In the genomic region with DNA sequence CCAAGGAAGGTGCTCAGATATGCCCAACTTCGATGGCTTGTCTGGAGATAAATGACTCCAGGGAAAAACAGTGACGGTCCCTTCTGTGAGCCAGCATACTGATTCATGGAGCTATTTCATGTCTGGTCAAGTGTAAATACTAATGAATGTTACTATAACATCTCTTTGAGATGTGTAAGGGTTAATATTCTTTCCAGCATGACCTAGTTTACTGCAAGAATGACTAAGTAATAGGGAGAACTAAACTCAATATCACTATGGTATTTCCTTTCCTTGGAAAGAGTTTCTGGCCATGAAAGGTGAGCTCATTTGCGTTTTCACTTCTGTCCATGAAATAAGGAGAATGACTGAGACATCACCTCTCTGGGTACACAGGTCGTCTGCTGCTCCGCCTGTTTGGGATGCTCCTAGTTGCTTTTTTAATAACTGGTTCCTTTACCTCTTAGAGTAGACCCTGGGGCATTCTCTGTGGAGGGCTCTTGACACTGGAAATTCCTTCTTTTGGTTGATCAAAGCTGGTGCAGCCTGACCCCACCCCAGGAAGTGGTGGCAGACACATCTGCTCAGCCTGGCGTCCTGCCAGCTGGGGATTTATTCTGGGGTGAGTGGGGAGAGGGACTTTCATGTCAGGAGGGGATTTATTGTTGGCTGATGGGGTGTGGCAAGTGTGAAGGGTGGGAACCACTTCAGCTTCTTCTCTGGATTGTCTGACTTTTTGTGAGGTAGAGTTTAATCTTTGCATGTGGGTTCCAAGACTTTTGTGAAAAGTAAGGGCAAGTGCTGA, we compare ENCODE assay signal across 17 cellular contexts.
A peak's percentile ranks its signal among the peaks of the same experiment; 100 is the strongest.
DNase-seq lines count a peak whose midpoint lies in the region; ATAC-seq and TF ChIP-seq lines count a peak whose summit lies in the region.
"Had no signal": no experiment of that assay in that cellular context is flagged by ENCODE, and none has a peak within 500 bp of the region (broad histone marks: within the 10 kb centered on the region; RNA-seq: fewer than 3 reads in every experiment).

No MANE protein-coding gene starts in this region.

- no peaks in the 10 kb centered on the region for H3K9me3 Mint-ChIP-seq in neural crest cell

- peak overlapping the region; percentile 37 for H3K27ac ChIP-seq in SJCRH30

- no peak overlapping the region for H3K4me3 ChIP-seq in SJCRH30
- H3K4me3 ChIP-seq: GM23338 had no signal

- H3K36me3 Mint-ChIP-seq in neural crest cell (ENCODE audit: low read depth): no peaks in the 10 kb centered on the region
- H3K36me3 Mint-ChIP-seq: naive B cell had no signal

- H3K27me3 Mint-ChIP-seq in neural crest cell (ENCODE audit: low read depth): peaks cover 5% of the 10 kb centered on the region
- H3K27me3 Mint-ChIP-seq: brain, naive B cell had no signal

- DNase-seq in NCI-H1417 (lab: John Stamatoyannopoulos, UW) (peak in 2 of 3 experiments; percentile 36 to 66), NCI-H1417 treated with DMSO at 0.1 percent for 48 hours (lab: John Stamatoyannopoulos, UW) (no peak), NCI-H128 (lab: John Stamatoyannopoulos, UW; ENCODE audit: unreplicated experiment) (peak; percentile 36), SJCRH30 (peak; percentile 97), neural crest cell (ENCODE audit: low read depth, low spot score) (no peak), HuH-7.5 (ENCODE audit: low spot score) (no peak), CD1c-positive myeloid dendritic cell (ENCODE audit: extremely low spot score) (no peak)
- DNase-seq: activated CD4-positive, alpha-beta T cell treated with anti-CD3 and anti-CD28 coated beads for 1 hour; activated naive CD4-positive, alpha-beta T cell treated with anti-CD3 and anti-CD28 coated beads, Interleukin-2, amount 50 U/mL, for 16 hours; Caco-2; MM.1S; naive B cell; NCI-H526; T-helper 2 cell had no signal

- H3K27me3 ChIP-seq in SJCRH30: no peaks in the 10 kb centered on the region

- H3K36me3 ChIP-seq in SJCRH30: no peaks in the 10 kb centered on the region

- TF ChIP-seq CTCF in neural crest cell (conservative IDR thresholded peaks at IDR 0.05): no peak

- H3K4me3 Mint-ChIP-seq in neural crest cell: no peak overlapping the region
- H3K4me3 Mint-ChIP-seq: brain, GM23338, naive B cell had no signal

- peaks cover 10% of the 10 kb centered on the region for H3K4me1 Mint-ChIP-seq in neural crest cell
- H3K4me1 Mint-ChIP-seq: GM23338, naive B cell had no signal

- H3K27ac Mint-ChIP-seq in neural crest cell (ENCODE audit: unreplicated experiment): peak overlapping the region; percentile 76
- H3K27ac Mint-ChIP-seq: GM23338, naive B cell had no signal

- peaks cover 12% of the 10 kb centered on the region for H3K9me3 ChIP-seq in SJCRH30 (replicated peaks)
- H3K9me3 ChIP-seq: Caco-2 had no signal

- peaks cover 18% of the 10 kb centered on the region for H3K4me1 ChIP-seq in SJCRH30
- H3K4me1 ChIP-seq: Caco-2 had no signal

- ATAC-seq in GM21786 (IDR thresholded peaks at IDR 0.05; ENCODE audit: unreplicated experiment): no peak
- ATAC-seq: GM23338 had no signal

Comparison
In these comparisons a context has a peak if more than half of its experiments do, and no peak if none do; other contexts are left out.
1. DNase-seq: peak in NCI-H1417 (2 of 3), NCI-H128 (single experiment) and SJCRH30 (2 of 2); none in NCI-H1417 treated with DMSO at 0.1 percent for 48 hours (single experiment), neural crest cell (single experiment), HuH-7.5 (single experiment) and CD1c-positive myeloid dendritic cell (single experiment).